Comparison of ENCODE assay signal across 16 cellular contexts in the genomic region with DNA sequence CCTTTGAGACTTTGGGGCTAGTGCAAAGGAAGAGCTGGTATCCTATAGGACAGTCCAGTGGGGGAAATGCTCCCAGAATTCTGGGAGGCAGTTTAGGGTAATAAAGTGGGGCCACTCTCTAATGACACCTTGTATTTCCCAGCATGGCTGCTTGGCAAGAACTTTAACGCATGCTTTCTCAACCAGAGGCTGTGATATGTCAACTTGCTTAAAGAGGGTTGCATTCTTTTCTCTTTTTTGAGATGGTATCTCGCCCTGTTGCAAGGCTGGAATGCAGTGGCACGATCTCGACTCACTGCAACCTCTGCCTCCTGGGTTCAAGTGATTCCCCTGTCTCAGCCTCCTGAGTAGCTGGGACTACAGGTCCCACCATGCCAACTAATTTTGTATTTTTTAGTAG. TPM values are rescaled to one million over a fixed set of nuclear protein-coding genes. Genes with fewer than 3 reads are reported as not detected.
A peak's percentile ranks its signal among the peaks of the same experiment; 100 is the strongest.
DNase-seq lines count a peak whose midpoint lies in the region; ATAC-seq, FAIRE-seq and TF ChIP-seq lines count a peak whose summit lies in the region.
"Had no signal": no experiment of that assay in that cellular context is flagged by ENCODE, and none has a peak within 500 bp of the region (broad histone marks: within the 10 kb centered on the region; RNA-seq: fewer than 3 reads in every experiment).

No MANE protein-coding gene starts in this region.

- intact Hi-C loops in Caco-2 (cut with micrococcal nuclease; ENCODE audit: unreplicated experiment), result no loop called here
- intact Hi-C loops in kidney (cut with DNase I), result no loop called here

- H3K4me2 ChIP-seq in mesendoderm (ENCODE audit: low read length), result no peak overlapping the region

- peaks cover 6% of the 10 kb centered on the region; the same call in 1 of the 2 replicates for H3K4me1 ChIP-seq in Caco-2
- H3K4me1 ChIP-seq in mesendoderm (ENCODE audit: control insufficient read depth, low read depth, low read length), result no peaks in the 10 kb centered on the region
- H3K4me1 ChIP-seq in kidney (ENCODE audit: control insufficient read depth in 1 of 2, insufficient read depth in 1 of 2, low read depth in 1 of 2, low read length in 2 of 2), result no peaks in the 10 kb centered on the region
- H3K4me1 ChIP-seq: HAP-1 had no signal

- no peaks in the 10 kb centered on the region for H3K79me2 ChIP-seq in mesendoderm (ENCODE audit: control insufficient read depth, insufficient read depth, low read length)

- DNase-seq in Caco-2 (no peak), HFFc6 (peak; percentile 13), mesendoderm (peak; percentile 32), GDM1 (lab: John Stamatoyannopoulos, UW) (no peak), kidney (no peak)
- DNase-seq in stimulated activated naive B cell treated with anti-CD40 and anti-IgM and Interleukin-4, amounts not matched to agents 10 μg/mL and 1 μg/mL and 100 μg/mL, for 72 hours, result no peak
- DNase-seq: C1 segment of cervical spinal cord; CD4-positive, alpha-beta memory T cell; DMS 273 treated with DMSO at 0.1 percent for 48 hours; DMS79; GOT3 had no signal

- H3K27me3 Mint-ChIP-seq in Caco-2 (ENCODE audit: insufficient read depth, unreplicated experiment) (no peaks in the 10 kb centered on the region), HFFc6 (ENCODE audit: insufficient read depth) (peaks cover 3% of the 10 kb centered on the region; the same call in 1 of the 2 replicates)
- no peaks in the 10 kb centered on the region for H3K27me3 Mint-ChIP-seq in stimulated activated naive B cell treated with anti-CD40 and anti-IgM and Interleukin-4, amounts not matched to agents 10 μg/mL and 1 μg/mL and 100 μg/mL, for 72 hours
- H3K27me3 Mint-ChIP-seq: CD4-positive, alpha-beta memory T cell had no signal

- no peak for TF ChIP-seq CTCF in Caco-2 (IDR thresholded peaks at IDR 0.05; ENCODE audit: insufficient read depth in 1 of 2, low read depth in 1 of 2, low read length in 1 of 2, severe bottlenecking in 1 of 2, unreplicated experiment in 1 of 2)
- TF ChIP-seq CTCF in HFFc6 (IDR thresholded peaks at IDR 0.05), result no peak
- TF ChIP-seq CTCF in kidney (IDR thresholded peaks at IDR 0.05; ENCODE audit: borderline replicate concordance, extremely low read depth, insufficient read depth), result no peak

- H3K36me3 Mint-ChIP-seq in Caco-2 (ENCODE audit: insufficient read depth, unreplicated experiment), result peaks cover 99% of the 10 kb centered on the region
- H3K36me3 Mint-ChIP-seq in HFFc6 (ENCODE audit: low read depth), result peaks cover 52% of the 10 kb centered on the region
- H3K36me3 Mint-ChIP-seq in stimulated activated naive B cell treated with anti-CD40 and anti-IgM and Interleukin-4, amounts not matched to agents 10 μg/mL and 1 μg/mL and 100 μg/mL, for 72 hours, result peaks cover 52 to 74% of the 10 kb centered on the region in 2 donors

- H3K27me3 ChIP-seq in Caco-2 (replicated peaks; ENCODE audit: control insufficient read depth, insufficient read depth, low read length) (no peaks in the 10 kb centered on the region), mesendoderm (ENCODE audit: insufficient read depth, low read length, poor library complexity) (no peaks in the 10 kb centered on the region)

- POLR2A ChIA-PET in Caco-2 (lab: Charles Lee), result no interaction called here

- H3K27ac ChIP-seq in mesendoderm (ENCODE audit: low read depth, low read length), result no peak overlapping the region
- no peak overlapping the region for H3K27ac ChIP-seq in kidney (ENCODE audit: low read depth in 2 of 2, low read length in 2 of 2)

- H3K9me3 Mint-ChIP-seq in Caco-2 (ENCODE audit: unreplicated experiment) (no peaks in the 10 kb centered on the region), HFFc6 (peaks cover 5% of the 10 kb centered on the region; the same call in 1 of the 2 replicates)
- no peaks in the 10 kb centered on the region for H3K9me3 Mint-ChIP-seq in stimulated activated naive B cell treated with anti-CD40 and anti-IgM and Interleukin-4, amounts not matched to agents 10 μg/mL and 1 μg/mL and 100 μg/mL, for 72 hours

- H3K23ac ChIP-seq in mesendoderm (ENCODE audit: low read length), result no peak overlapping the region

- H2BK120ac ChIP-seq in mesendoderm (ENCODE audit: low read depth, low read length), result no peak overlapping the region

- no peak overlapping the region for H3K56ac ChIP-seq in mesendoderm (ENCODE audit: low read length)

- no peak overlapping the region for H2BK5ac ChIP-seq in mesendoderm (ENCODE audit: low read length)

- no TSS peak for BruUV-seq in Caco-2 (replicated peaks; lab: Mats Ljungman, UMichigan)

- H3K79me1 ChIP-seq in mesendoderm (ENCODE audit: low read length), result no peaks in the 10 kb centered on the region

- H3K9ac ChIP-seq in mesendoderm (ENCODE audit: low read length) (no peak overlapping the region), kidney (ENCODE audit: low read length in 2 of 2) (no peak overlapping the region)

- H4K5ac ChIP-seq in mesendoderm (ENCODE audit: low read length), result no peak overlapping the region

- WGBS in mesendoderm (ENCODE audit: extremely low coverage, insufficient coverage, low lambda C conversion rate), result no CpG with 5 or more reads among the region's 4 CpGs

- H3K18ac ChIP-seq in mesendoderm (ENCODE audit: low read length), result no peak overlapping the region

- H2AK5ac ChIP-seq in mesendoderm (ENCODE audit: low read length), result no peak overlapping the region

- H3K9me3 ChIP-seq in Caco-2 (no peaks in the 10 kb centered on the region), kidney (ENCODE audit: control insufficient read depth in 1 of 2, low read length in 2 of 2) (no peaks in the 10 kb centered on the region)
- H3K9me3 ChIP-seq: HAP-1 had no signal

- FAIRE-seq in kidney (lab: Jason Lieb, UNC), result no peak
- FAIRE-seq: D721Med, GM12892, H54 had no signal

- no peak overlapping the region for H3K4me3 ChIP-seq in Caco-2 (ENCODE audit: low read depth, low read length)
- H3K4me3 ChIP-seq in mesendoderm (ENCODE audit: low read length), result no peak overlapping the region
- no peak overlapping the region for H3K4me3 ChIP-seq in kidney (ENCODE audit: low read length in 2 of 2)
- H3K4me3 ChIP-seq: HAP-1 had no signal

- H3K27ac Mint-ChIP-seq in Caco-2 (ENCODE audit: unreplicated experiment), result peak overlapping the region; percentile 71
- H3K27ac Mint-ChIP-seq in HFFc6, result no peak overlapping the region; the same call in 1 of the 2 replicates
- no peak overlapping the region for H3K27ac Mint-ChIP-seq in stimulated activated naive B cell treated with anti-CD40 and anti-IgM and Interleukin-4, amounts not matched to agents 10 μg/mL and 1 μg/mL and 100 μg/mL, for 72 hours
- H3K27ac Mint-ChIP-seq: CD4-positive, alpha-beta memory T cell had no signal

- H2BK15ac ChIP-seq in mesendoderm (replicated peaks; ENCODE audit: low read depth), result no peak overlapping the region

- H3K36me3 ChIP-seq in Caco-2 (ENCODE audit: control insufficient read depth, insufficient read depth, low read length), result peaks cover 2% of the 10 kb centered on the region
- H3K36me3 ChIP-seq in mesendoderm (ENCODE audit: control insufficient read depth, insufficient read depth, low read length), result peaks cover 13% of the 10 kb centered on the region
- peaks cover 21 to 49% of the 10 kb centered on the region in 2 donors for H3K36me3 ChIP-seq in kidney (ENCODE audit: control insufficient read depth in 1 of 2, insufficient read depth in 2 of 2, low read length in 2 of 2)

- no peak overlapping the region for H4K8ac ChIP-seq in mesendoderm (ENCODE audit: low read depth, low read length)

- no peak for ATAC-seq in stimulated activated naive B cell treated with anti-CD40 and anti-IgM and Interleukin-4, amounts not matched to agents 10 μg/mL and 1 μg/mL and 100 μg/mL, for 72 hours (replicated peaks)

- H3K4me3 Mint-ChIP-seq in Caco-2 (ENCODE audit: unreplicated experiment), result no peak overlapping the region
- no peak overlapping the region for H3K4me3 Mint-ChIP-seq in HFFc6
- no peak overlapping the region for H3K4me3 Mint-ChIP-seq in stimulated activated naive B cell treated with anti-CD40 and anti-IgM and Interleukin-4, amounts not matched to agents 10 μg/mL and 1 μg/mL and 100 μg/mL, for 72 hours
- H3K4me3 Mint-ChIP-seq: CD4-positive, alpha-beta memory T cell had no signal

- H3K4ac ChIP-seq in mesendoderm (ENCODE audit: low read depth, low read length), result no peak overlapping the region

- CTCF ChIA-PET in Caco-2 (lab: Charles Lee), result no interaction called here

- peaks cover 8% of the 10 kb centered on the region for H3K4me1 Mint-ChIP-seq in Caco-2 (ENCODE audit: low read depth, unreplicated experiment)
- peaks cover 9% of the 10 kb centered on the region; the same call in 1 of the 2 replicates for H3K4me1 Mint-ChIP-seq in HFFc6 (ENCODE audit: low read depth)
- H3K4me1 Mint-ChIP-seq in stimulated activated naive B cell treated with anti-CD40 and anti-IgM and Interleukin-4, amounts not matched to agents 10 μg/mL and 1 μg/mL and 100 μg/mL, for 72 hours, result no peaks in the 10 kb centered on the region
- H3K4me1 Mint-ChIP-seq: CD4-positive, alpha-beta memory T cell had no signal

RNA-seq across cellular contexts. Expression of gene ALDH18A1, which starts 38.4 kb away (rescaled TPM):
- total RNA-seq in Caco-2 (2022) (166 and 169 TPM in 2 replicates), kidney (72.0 TPM)
- 100 to 1,000 TPM; 121 to 145 (median 133) TPM for total RNA-seq in HFFc6 (2021; fragmentation: NEBNext Ultra II Directional; extraction: Animal tissue kit (Norgen Biotek cat#: 25700))
- 63.9 TPM for polyA plus RNA-seq in mesendoderm (2013, experiment 1 of 2)
- polyA plus RNA-seq in mesendoderm (2013, experiment 2 of 2), result 65.4 TPM
- 23.6 TPM for polyA plus RNA-seq in kidney (ENCODE audit: insufficient read depth, low read depth, low replicate concordance)

RNA-seq across cellular contexts. Expression of gene SORBS1, which starts 56.9 kb away (rescaled TPM):
- 39.3 and 44.1 TPM in 2 replicates for total RNA-seq in Caco-2 (2022)
- total RNA-seq in HFFc6 (2021; fragmentation: NEBNext Ultra II Directional; extraction: Animal tissue kit (Norgen Biotek cat#: 25700)), result under 1 TPM; 0.05 to 0.26 (median 0.18) TPM
- polyA plus RNA-seq in mesendoderm (2013, experiment 1 of 2), result 30.1 TPM
- 30.5 TPM for polyA plus RNA-seq in mesendoderm (2013, experiment 2 of 2)
- total RNA-seq in kidney, result 91.7 TPM
- 12.2 TPM for polyA plus RNA-seq in kidney (ENCODE audit: insufficient read depth, low read depth, low replicate concordance)
- total RNA-seq: G401 had no signal

Comparison
In these comparisons a context has a peak if more than half of its experiments do, and no peak if none do; other contexts are left out.
1. DNase-seq: peak in HFFc6 (single experiment) and mesendoderm (single experiment); none in Caco-2 (0 of 2), GDM1 (single experiment), kidney (single experiment) and stimulated activated naive B cell treated with anti-CD40 and anti-IgM and Interleukin-4, amounts not matched to agents 10 μg/mL and 1 μg/mL and 100 μg/mL, for 72 hours (single experiment).
2. RNA of gene SORBS1, which starts 56.9 kb away (total RNA-seq): 91.7 TPM in kidney (single experiment) and 39.3 to 44.1 TPM in Caco-2; 0.05 to 0.26 TPM in HFFc6; every median in the first group is over 10 times any median in the second.